In the genomic region with DNA sequence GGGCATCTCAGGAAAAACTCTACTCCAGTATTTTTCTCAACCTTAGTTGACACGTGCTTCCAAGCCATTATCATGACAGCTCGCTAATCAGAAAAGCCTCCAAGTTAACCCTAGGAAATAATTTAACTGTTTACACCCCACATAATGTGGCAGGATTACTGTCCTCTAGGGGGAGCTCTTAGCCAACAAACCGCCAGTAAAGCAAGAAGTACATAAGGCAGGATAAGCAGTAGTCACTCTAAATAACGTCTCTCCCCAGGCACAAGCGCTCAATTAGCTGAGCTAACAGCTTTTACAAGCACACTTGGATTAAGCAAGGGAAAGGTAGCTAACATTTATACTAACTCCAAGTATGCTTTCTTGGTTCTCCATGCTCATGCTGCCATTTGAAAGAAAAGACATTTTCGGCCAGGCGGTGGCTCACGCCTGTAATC, we compare ENCODE assay signal across 1 cellular context.
TF ChIP-seq lines count a peak whose summit lies in the region.

No MANE protein-coding gene starts in this region.

TF ChIP-seq in IMR-90, 13 proteins besides CTCF, POLR2A, EP300 and RAD21 (continued from another document):
- peak; percentile 21; the same call in 1 of the 2 replicates for TF ChIP-seq SMC3 (IDR thresholded peaks at IDR 0.05; ENCODE audit: low read depth, low read length)
